ENCODE assay signal across 18 cellular contexts in genomic region chr15:89148126-89148525, GRCh38. TPM values are rescaled to one million over a fixed set of nuclear protein-coding genes. Genes with fewer than 3 reads are reported as not detected.
DNase-seq lines count a peak whose midpoint lies in the region; ATAC-seq, FAIRE-seq and TF ChIP-seq lines count a peak whose summit lies in the region.
"Had no signal": no experiment of that assay in that cellular context is flagged by ENCODE, and none has a peak within 500 bp of the region (broad histone marks: within the 10 kb centered on the region; RNA-seq: fewer than 3 reads in every experiment).

No MANE protein-coding gene starts in this region.

- H3K4me1 ChIP-seq in left ventricle myocardium inferior (peaks cover 81% of the 10 kb centered on the region), heart right ventricle (peaks cover 6 to 71% (median 49%) of the 10 kb centered on the region in 9 donors), psoas muscle (peaks cover 61% of the 10 kb centered on the region)

- intact Hi-C loops in left ventricle myocardium inferior (cut with micrococcal nuclease), result no loop called here
- intact Hi-C loops in heart right ventricle (cut with DNase I), result no loop called here
- intact Hi-C loops in psoas muscle (cut with DNase I), result no loop called here

- H3K9me3 ChIP-seq in left ventricle myocardium inferior (replicated peaks) (no peaks in the 10 kb centered on the region), heart right ventricle (no peaks in the 10 kb centered on the region), psoas muscle (no peaks in the 10 kb centered on the region)
- H3K9me3 ChIP-seq: BLaER1 treated with 17β-estradiol and CSF1 and Interleukin-3, amounts not matched to agents 10 nM and 100 nM; HAP-1 had no signal

- no peak for DNase-seq in left ventricle myocardium inferior
- DNase-seq in heart right ventricle, result no peak
- DNase-seq in psoas muscle, result no peak
- no peak for DNase-seq in NCI-H2029 (lab: John Stamatoyannopoulos, UW)
- no peak for DNase-seq in OCI-M1 (lab: John Stamatoyannopoulos, UW)
- DNase-seq: CD8-positive, alpha-beta T cell; DMS 273 treated with DMSO at 0.1 percent for 48 hours; GM23248; IMR-90; KBM-7 had no signal

- peak; percentile 5 for FAIRE-seq in islet of Langerhans (lab: Jason Lieb, UNC)
- FAIRE-seq: GM12891, GM19239, HTR-8/SVneo had no signal

- H3K27ac ChIP-seq in left ventricle myocardium inferior (replicated peaks), result peak overlapping the region; percentile 54
- no peak overlapping the region for H3K27ac ChIP-seq in heart right ventricle
- H3K27ac ChIP-seq in psoas muscle, result peak overlapping the region; percentile 78
- H3K27ac ChIP-seq: 22Rv1, GM23248 had no signal

- H3K4me3 ChIP-seq in left ventricle myocardium inferior (no peak overlapping the region), heart right ventricle (no peak overlapping the region), psoas muscle (no peak overlapping the region)
- H3K4me3 ChIP-seq: BLaER1 treated with 17β-estradiol and CSF1 and Interleukin-3, amounts not matched to agents 10 nM and 100 nM; GM23248; HAP-1 had no signal

- H3K27me3 ChIP-seq in left ventricle myocardium inferior (ENCODE audit: low read depth) (no peaks in the 10 kb centered on the region), heart right ventricle (no peaks in the 10 kb centered on the region), psoas muscle (ENCODE audit: insufficient read depth in 3 of 3, low read length in 2 of 3) (no peaks in the 10 kb centered on the region)

- ATAC-seq in heart right ventricle (no peak), psoas muscle (no peak), HG03108 (IDR thresholded peaks at IDR 0.05; ENCODE audit: unreplicated experiment) (no peak)
- ATAC-seq: CD8-positive, alpha-beta T cell had no signal

- 67 to 71% methylated on average over 2 of the region's 2 CpGs for WGBS in heart right ventricle, 2 donors
- 68 to 99% (median 70%) methylated on average over 2 of the region's 2 CpGs for WGBS in psoas muscle, 3 donors

- TF ChIP-seq CTCF in left ventricle myocardium inferior (IDR thresholded peaks at IDR 0.05; ENCODE audit: borderline replicate concordance), result no peak
- no peak for TF ChIP-seq CTCF in heart right ventricle (IDR thresholded peaks at IDR 0.05)
- TF ChIP-seq CTCF in psoas muscle (IDR thresholded peaks at IDR 0.05), result no peak

- H3K36me3 ChIP-seq in left ventricle myocardium inferior (peaks cover 18% of the 10 kb centered on the region), heart right ventricle (peaks cover 0 to 26% (median 9%) of the 10 kb centered on the region in 9 donors), psoas muscle (ENCODE audit: insufficient read depth in 1 of 2, low read depth in 1 of 2) (peaks cover 3 to 29% of the 10 kb centered on the region in 2 donors)

RNA-seq across cellular contexts. Expression of gene ABHD2, which starts 59.9 kb away (rescaled TPM):
- 68.2 TPM for total RNA-seq in left ventricle myocardium inferior
- total RNA-seq in heart right ventricle, result 100 to 1,000 TPM in 8 of 10 donors, 10 to 100 TPM in 2; 74.9 to 201 (median 123) TPM
- 10 to 100 TPM in 1 of 2 donors, 1 to 10 TPM in 1; 9.1 to 41.6 TPM for polyA plus RNA-seq in heart right ventricle
- 100 to 1,000 TPM in 3 of 4 donors, 10 to 100 TPM in 1; 66.1 to 215 (median 157) TPM for total RNA-seq in psoas muscle
- 10 to 100 TPM; 10.8 to 30.9 (median 26.7) TPM for polyA plus RNA-seq in psoas muscle

Comparison
In these comparisons a context has a peak if more than half of its experiments do, and no peak if none do; other contexts are left out.
1. H3K27ac ChIP-seq: peak in left ventricle myocardium inferior (single experiment) and psoas muscle (single experiment); none in heart right ventricle (0 of 10).